Comparison of ENCODE assay signal across 8 cellular contexts in genomic region chr14:106657460-106657859, GRCh38.
A peak's percentile ranks its signal among the peaks of the same experiment; 100 is the strongest.
DNase-seq lines count a peak whose midpoint lies in the region; ATAC-seq and TF ChIP-seq lines count a peak whose summit lies in the region.

No MANE protein-coding gene starts in this region.

- H3K9ac ChIP-seq in colonic mucosa (ENCODE audit: low read depth in 2 of 2, low read length in 2 of 2) = no peak overlapping the region

- no peak for ATAC-seq in Right ventricle myocardium superior (ENCODE audit: poor library complexity)
- ATAC-seq in GM19328 (IDR thresholded peaks at IDR 0.05; ENCODE audit: unreplicated experiment) = no peak

- H3K36me3 ChIP-seq in colonic mucosa (no peaks in the 10 kb centered on the region), testis (ENCODE audit: low read depth, missing control alignments) (no peaks in the 10 kb centered on the region)

- intact Hi-C loops in colonic mucosa (cut with DNase I) = no loop called here
- intact Hi-C loops in testis (cut with DNase I; ENCODE audit: low total_unique reads) = no loop called here
- intact Hi-C loops in Right ventricle myocardium superior (cut with DNase I) = no loop called here

- H3K27ac ChIP-seq in colonic mucosa = no peak overlapping the region
- no peak overlapping the region for H3K27ac ChIP-seq in testis

- H3K4me1 ChIP-seq in colonic mucosa (no peaks in the 10 kb centered on the region), testis (no peaks in the 10 kb centered on the region)

- H3K4me3 ChIP-seq in colonic mucosa (no peak overlapping the region), testis (no peak overlapping the region)

- H3K27me3 ChIP-seq in colonic mucosa (no peaks in the 10 kb centered on the region), testis (no peaks in the 10 kb centered on the region)

- no peak for TF ChIP-seq POLR2A in testis (IDR thresholded peaks at IDR 0.05)

- TF ChIP-seq CTCF in colonic mucosa (IDR thresholded peaks at IDR 0.05) = peak; percentile 24
- TF ChIP-seq CTCF in testis (IDR thresholded peaks at IDR 0.05) = peak in 1 of 3 experiments; percentile 33

- WGBS in testis, 2 donors = 33 to 48% methylated on average over 3 to 8 of the region's 8 CpGs

- H3K9me3 ChIP-seq in colonic mucosa (no peaks in the 10 kb centered on the region), testis (no peaks in the 10 kb centered on the region)

- DNase-seq in activated gamma-delta T cell treated with Interleukin-2 at 50 U/mL for 16 hours = peak; percentile 60
- no peak for DNase-seq in activated gamma-delta T cell (lab: John Stamatoyannopoulos, UW)
- peak; percentile 44 to 50 for DNase-seq in activated CD4-positive, alpha-beta T cell treated with anti-CD3 and anti-CD28 coated beads for 24 hours (ENCODE audit: low read depth in 2 of 2)
- peak; percentile 31 for DNase-seq in colonic mucosa
- DNase-seq in testis = peak; percentile 49
- no peak for DNase-seq in Right ventricle myocardium superior
- DNase-seq in amygdala (lab: John Stamatoyannopoulos, UW) = no peak

Comparison
In these comparisons a context has a peak if more than half of its experiments do, and no peak if none do; other contexts are left out.
1. DNase-seq: peak in activated gamma-delta T cell treated with Interleukin-2 at 50 U/mL for 16 hours (single experiment), activated CD4-positive, alpha-beta T cell treated with anti-CD3 and anti-CD28 coated beads for 24 hours (2 of 2), colonic mucosa (single experiment) and testis (single experiment); none in activated gamma-delta T cell (single experiment), Right ventricle myocardium superior (single experiment) and amygdala (0 of 56).